Comparison of ENCODE assay signal across 29 cellular contexts in genomic region chr3:28587723-28588122, GRCh38.
"Had no signal": no experiment of that assay in that cellular context is flagged by ENCODE, and none has a peak within 500 bp of the region (broad histone marks: within the 10 kb centered on the region; RNA-seq: fewer than 3 reads in every experiment).

No MANE protein-coding gene starts in this region.

- H3K4me1 Mint-ChIP-seq: endodermal cell had no signal

- ATAC-seq: effector memory CD8-positive, alpha-beta T cell; esophagus mucosa; foreskin keratinocyte; gastrocnemius medialis; gastroesophageal sphincter; heart left ventricle; heart right ventricle had no signal

- DNase-seq: colonic mucosa; cortex of kidney; dermis blood vessel endothelial cell; dorsolateral prefrontal cortex; effector CD4-positive, alpha-beta T cell; effector CD8-positive, alpha-beta T cell; effector memory CD4-positive, alpha-beta T cell; effector memory CD8-positive, alpha-beta T cell; endodermal cell; erythroblast; esophagus squamous epithelium; foreskin fibroblast; foreskin keratinocyte; foreskin melanocyte; gastrocnemius medialis; glutamatergic neuron; head of caudate nucleus; heart left ventricle; heart right ventricle had no signal

- H3K4me3 Mint-ChIP-seq: dendritic cell treated with granulocyte-macrophage colony-stimulating factor and Interleukin-4, amounts not matched to agents 40 ng/mL and 50 ng/mL, for 4 days; effector memory CD8-positive, alpha-beta T cell; endodermal cell had no signal

- H3K4me3 ChIP-seq: colonic mucosa, coronary artery, dorsolateral prefrontal cortex, esophagus muscularis mucosa, esophagus squamous epithelium, gastrocnemius medialis, gastroesophageal sphincter, heart left ventricle, heart right ventricle had no signal

- H3K4me1 ChIP-seq: colonic mucosa, esophagus squamous epithelium, gastroesophageal sphincter, heart left ventricle, heart right ventricle had no signal

- H3K9me3 ChIP-seq: colonic mucosa, esophagus muscularis mucosa, esophagus squamous epithelium, gastrocnemius medialis, gastroesophageal sphincter, heart left ventricle, heart right ventricle had no signal

- FAIRE-seq: colon, endometrium, endothelial cell of umbilical vein, frontal cortex had no signal

- H3K9me3 Mint-ChIP-seq: dendritic cell treated with granulocyte-macrophage colony-stimulating factor and Interleukin-4, amounts not matched to agents 40 ng/mL and 50 ng/mL, for 4 days; effector memory CD8-positive, alpha-beta T cell; endodermal cell had no signal

- H3K27ac ChIP-seq: colonic mucosa, coronary artery, dorsolateral prefrontal cortex, epithelial cell of prostate, esophagus muscularis mucosa, esophagus squamous epithelium, foreskin keratinocyte, gastrocnemius medialis, gastroesophageal sphincter, heart left ventricle, heart right ventricle had no signal

- H3K27ac Mint-ChIP-seq: dendritic cell treated with granulocyte-macrophage colony-stimulating factor and Interleukin-4, amounts not matched to agents 40 ng/mL and 50 ng/mL, for 4 days; effector memory CD8-positive, alpha-beta T cell; endodermal cell had no signal

- H3K36me3 ChIP-seq: colonic mucosa, esophagus muscularis mucosa, esophagus squamous epithelium, gastrocnemius medialis, gastroesophageal sphincter, heart left ventricle, heart right ventricle had no signal

- H3K27me3 ChIP-seq: colonic mucosa, dorsolateral prefrontal cortex, esophagus muscularis mucosa, esophagus squamous epithelium, gastrocnemius medialis, gastroesophageal sphincter, heart left ventricle, heart right ventricle had no signal
